Comparison of ENCODE assay signal across 8 cellular contexts in genomic region chr10:81179805-81180452, GRCh38.
DNase-seq lines count a peak whose midpoint lies in the region; ATAC-seq, FAIRE-seq and TF ChIP-seq lines count a peak whose summit lies in the region.

No MANE protein-coding gene starts in this region.

- no peaks in the 10 kb centered on the region for H3K27me3 ChIP-seq in CD4-positive, alpha-beta T cell (ENCODE audit: control insufficient read depth, insufficient read depth, low read length)

- H3K9me3 Mint-ChIP-seq in CD4-positive, alpha-beta T cell = peaks cover 7% of the 10 kb centered on the region

- POLR2A ChIA-PET in CD4-positive, alpha-beta T cell (lab: Charles Lee) = no interaction called here

- H3K9me3 ChIP-seq in CD4-positive, alpha-beta T cell (ENCODE audit: control insufficient read depth, low read length) = no peaks in the 10 kb centered on the region

- no peak overlapping the region for H3K4me3 Mint-ChIP-seq in CD4-positive, alpha-beta T cell

- no peak overlapping the region for H3K27ac Mint-ChIP-seq in CD4-positive, alpha-beta T cell

- H3K27ac ChIP-seq in CD4-positive, alpha-beta T cell (ENCODE audit: low read depth, low read length) = no peak overlapping the region

- no peaks in the 10 kb centered on the region for H3K4me1 Mint-ChIP-seq in CD4-positive, alpha-beta T cell (ENCODE audit: low read depth)

- CTCF ChIA-PET in CD4-positive, alpha-beta T cell (lab: Charles Lee) = no interaction called here

- H3K36me3 Mint-ChIP-seq in CD4-positive, alpha-beta T cell (ENCODE audit: low read depth) = no peaks in the 10 kb centered on the region

- H3K27me3 Mint-ChIP-seq in CD4-positive, alpha-beta T cell = no peaks in the 10 kb centered on the region

- ATAC-seq in HG03039 (IDR thresholded peaks at IDR 0.05; ENCODE audit: unreplicated experiment) = peak; percentile 92
- no peak for ATAC-seq in CD4-positive, alpha-beta T cell (ENCODE audit: poor library complexity)

- DNase-seq in NCI-H2171 treated with DMSO at 0.1 percent for 48 hours (lab: John Stamatoyannopoulos, UW) (peak; percentile 3), NCI-H2171 (lab: John Stamatoyannopoulos, UW) (no peak), RCC 7860 (ENCODE audit: low spot score) (peak; percentile 24), kidney glomerular epithelial cell (lab: John Stamatoyannopoulos, UW) (peak; percentile 12), UCSD-AML1 (lab: John Stamatoyannopoulos, UW; ENCODE audit: unreplicated experiment) (no peak), NCI-H2107 (lab: John Stamatoyannopoulos, UW) (no peak)
- DNase-seq in CD4-positive, alpha-beta T cell = no peak

- intact Hi-C loops in CD4-positive, alpha-beta T cell (cut with DNase I, micrococcal nuclease) = no loop called here

- TF ChIP-seq CTCF in CD4-positive, alpha-beta T cell (IDR thresholded peaks at IDR 0.05) = no peak

- FAIRE-seq in RCC 7860 (lab: Jason Lieb, UNC) = peak; percentile 30

Comparison
In these comparisons a context has a peak if more than half of its experiments do, and no peak if none do; other contexts are left out.
1. DNase-seq: peak in NCI-H2171 treated with DMSO at 0.1 percent for 48 hours (single experiment), RCC 7860 (single experiment) and kidney glomerular epithelial cell (single experiment); none in NCI-H2171 (single experiment), UCSD-AML1 (single experiment), CD4-positive, alpha-beta T cell (0 of 10) and NCI-H2107 (single experiment).